8 cellular contexts compared by ENCODE assay signal in genomic region chr2:224909885-224910517, GRCh38.
DNase-seq lines count a peak whose midpoint lies in the region; ATAC-seq and TF ChIP-seq lines count a peak whose summit lies in the region.

No MANE protein-coding gene starts in this region.

- no peaks in the 10 kb centered on the region for H3K27me3 ChIP-seq in right lobe of liver
- no peaks in the 10 kb centered on the region for H3K27me3 ChIP-seq in tibial artery

- peak overlapping the region in 1 of 3 donors; percentile 74 for H3K27ac ChIP-seq in right lobe of liver
- peak overlapping the region; percentile 76 to 87 for H3K27ac ChIP-seq in tibial artery

- WGBS in right lobe of liver (ENCODE audit: insufficient coverage, low coverage, low lambda C conversion rate, missing lambda C conversion rate), result 8% methylated on average over 5 of the region's 5 CpGs

- DNase-seq in EL (peak; percentile 76), NCI-H446 treated with DMSO at 0.1 percent for 48 hours (lab: John Stamatoyannopoulos, UW) (peak; percentile 16), cardiac fibroblast (ENCODE audit: low read depth in 2 of 2) (peak; percentile 75 to 97), right lobe of liver (peak; percentile 56 to 78 (median 75)), tibial artery (peak; percentile 73 to 91), D341Med (ENCODE audit: low spot score) (no peak), cerebellar cortex (ENCODE audit: low spot score) (no peak)

- no peak for TF ChIP-seq POLR2A in right lobe of liver (IDR thresholded peaks at IDR 0.05)

- TF ChIP-seq CTCF in cardiac fibroblast (IDR thresholded peaks at IDR 0.05; ENCODE audit: low read depth, low read length) (no peak), right lobe of liver (IDR thresholded peaks at IDR 0.05) (no peak), tibial artery (IDR thresholded peaks at IDR 0.05) (peak in 1 of 2 experiments; percentile 13)

- no peaks in the 10 kb centered on the region for H3K36me3 ChIP-seq in right lobe of liver
- no peaks in the 10 kb centered on the region for H3K36me3 ChIP-seq in tibial artery

- H3K9me3 ChIP-seq in right lobe of liver (no peaks in the 10 kb centered on the region), tibial artery (no peaks in the 10 kb centered on the region)

- H3K4me1 ChIP-seq in right lobe of liver (peaks cover 0 to 8% (median 0%) of the 10 kb centered on the region in 4 donors), tibial artery (peaks cover 14 to 56% (median 23%) of the 10 kb centered on the region in 4 donors)

- ATAC-seq in HG02588 (IDR thresholded peaks at IDR 0.05; ENCODE audit: unreplicated experiment), result peak; percentile 50
- ATAC-seq in right lobe of liver, result peak; percentile 68 to 98 (median 96)

- intact Hi-C loops in right lobe of liver (cut with DNase I) (no loop called here), tibial artery (cut with DNase I; ENCODE audit: low total_unique reads) (no loop called here)

- H3K4me3 ChIP-seq in cardiac fibroblast (replicated peaks in 1 of 2; ENCODE audit: low read depth in 2 of 2, low read length in 2 of 2) (no peak overlapping the region), right lobe of liver (peak overlapping the region in 1 of 3 donors; percentile 20), tibial artery (peak overlapping the region in 1 of 2 donors; percentile 18)

Comparison
In these comparisons a context has a peak if more than half of its experiments do, and no peak if none do; other contexts are left out.
1. DNase-seq: peak in EL (single experiment), NCI-H446 treated with DMSO at 0.1 percent for 48 hours (single experiment), cardiac fibroblast (2 of 2), right lobe of liver (3 of 3) and tibial artery (2 of 2); none in D341Med (single experiment) and cerebellar cortex (single experiment).